Comparison of ENCODE assay signal across 1 cellular context in genomic region chr1:168970945-168971799, GRCh38.
TF ChIP-seq lines count a peak whose summit lies in the region.

No MANE protein-coding gene starts in this region.

TF ChIP-seq in H1, 55 proteins besides CTCF, POLR2A, EP300 and RAD21:
- no peak for TF ChIP-seq MAFK (IDR thresholded peaks at IDR 0.05; ENCODE audit: low read depth, low read length)
- no peak for TF ChIP-seq USF2 (IDR thresholded peaks at IDR 0.05; ENCODE audit: low read length)
- TF ChIP-seq RNF2 (IDR thresholded peaks at IDR 0.05; ENCODE audit: borderline replicate concordance, low read depth, low read length, missing control alignments, poor library complexity, severe bottlenecking) = no peak
- no peak for TF ChIP-seq CBX8 (IDR thresholded peaks at IDR 0.05; ENCODE audit: borderline replicate concordance, low read depth, low read length)
- no peak for TF ChIP-seq EGR1 (IDR thresholded peaks at IDR 0.05; ENCODE audit: borderline replicate concordance, low read depth, low read length)
- no peak for TF ChIP-seq ZNF274 (IDR thresholded peaks at IDR 0.05; ENCODE audit: borderline replicate concordance, extremely low read depth, low read length)
- no peak for TF ChIP-seq GTF2F1 (IDR thresholded peaks at IDR 0.05; ENCODE audit: borderline replicate concordance, low read depth, low read length)
- TF ChIP-seq SP2 (IDR thresholded peaks at IDR 0.05; ENCODE audit: low read length) = no peak
- no peak for TF ChIP-seq JUND (IDR thresholded peaks at IDR 0.05; ENCODE audit: low read length)
- no peak for TF ChIP-seq BACH1 (IDR thresholded peaks at IDR 0.05; ENCODE audit: low read length)
- no peak for TF ChIP-seq POLR2AphosphoS5 (IDR thresholded peaks at IDR 0.05; ENCODE audit: low read depth, low read length)
